In genomic region chr4:154559141-154559841, GRCh38 we compare ENCODE assay signal across 8 cellular contexts. TPM values are rescaled to one million over a fixed set of nuclear protein-coding genes. Genes with fewer than 3 reads are reported as not detected.
DNase-seq lines count a peak whose midpoint lies in the region; ATAC-seq and TF ChIP-seq lines count a peak whose summit lies in the region.

No MANE protein-coding gene starts in this region.

- TF ChIP-seq CTCF in Peyer's patch (IDR thresholded peaks at IDR 0.05): peak in 4 of 6 experiments; percentile 43 to 73 (median 72)
- peak; percentile 62 for TF ChIP-seq CTCF in fibroblast of the aortic adventitia (IDR thresholded peaks at IDR 0.05; ENCODE audit: insufficient read depth, low read length)
- peak; percentile 67 for TF ChIP-seq CTCF in smooth muscle cell (IDR thresholded peaks at IDR 0.05; ENCODE audit: borderline replicate concordance, insufficient read depth, poor library complexity, severe bottlenecking)

- H3K27me3 ChIP-seq in Peyer's patch: no peaks in the 10 kb centered on the region
- no peaks in the 10 kb centered on the region for H3K27me3 ChIP-seq in smooth muscle cell (ENCODE audit: low read depth)

- H3K9ac ChIP-seq in smooth muscle cell (ENCODE audit: low read depth): no peak overlapping the region

- H3K36me3 ChIP-seq in Peyer's patch (no peaks in the 10 kb centered on the region), smooth muscle cell (ENCODE audit: low read depth) (no peaks in the 10 kb centered on the region)

- DNase-seq in NCI-H2081 (lab: John Stamatoyannopoulos, UW): peak; percentile 20 to 27
- no peak for DNase-seq in NCI-H2081 treated with DMSO at 0.1 percent for 48 hours (lab: John Stamatoyannopoulos, UW)
- no peak for DNase-seq in Peyer's patch
- peak; percentile 65 for DNase-seq in fibroblast of the aortic adventitia (ENCODE audit: low read depth)
- no peak for DNase-seq in smooth muscle cell (lab: John Stamatoyannopoulos, UW; ENCODE audit: unreplicated experiment)
- DNase-seq in sciatic nerve (ENCODE audit: low spot score): no peak

- H3K4me3 ChIP-seq in Peyer's patch (no peak overlapping the region), fibroblast of the aortic adventitia (ENCODE audit: low read depth, low read length) (no peak overlapping the region), smooth muscle cell (no peak overlapping the region)

- H3K4me1 ChIP-seq in Peyer's patch: no peaks in the 10 kb centered on the region
- H3K4me1 ChIP-seq in smooth muscle cell (ENCODE audit: low read depth): no peaks in the 10 kb centered on the region

- TF ChIP-seq POLR2A in Peyer's patch (IDR thresholded peaks at IDR 0.05): no peak

- ATAC-seq in GM19438 (IDR thresholded peaks at IDR 0.05; ENCODE audit: low read depth, unreplicated experiment): peak; percentile 90
- ATAC-seq in HG03354 (IDR thresholded peaks at IDR 0.05; ENCODE audit: poor library complexity, severe bottlenecking, unreplicated experiment): peak; percentile 79
- no peak for ATAC-seq in sciatic nerve

- H3F3A ChIP-seq in smooth muscle cell (ENCODE audit: low read depth): no peaks in the 10 kb centered on the region

- H3K9me3 ChIP-seq in Peyer's patch (no peaks in the 10 kb centered on the region), smooth muscle cell (replicated peaks; ENCODE audit: low read depth) (no peaks in the 10 kb centered on the region)

- no peak overlapping the region for H2AFZ ChIP-seq in smooth muscle cell (ENCODE audit: low read depth)

- 43% methylated on average over 4 of the region's 4 CpGs for WGBS in smooth muscle cell (ENCODE audit: low lambda C conversion rate)

- intact Hi-C loops in sciatic nerve (cut with DNase I): no loop called here

- no peaks in the 10 kb centered on the region for H4K20me1 ChIP-seq in smooth muscle cell (ENCODE audit: low read depth)

- H3K27ac ChIP-seq in Peyer's patch (no peak overlapping the region), smooth muscle cell (ENCODE audit: low read depth) (no peak overlapping the region)

- H3K79me2 ChIP-seq in smooth muscle cell (ENCODE audit: low read depth): no peaks in the 10 kb centered on the region

- no peak overlapping the region for H3K4me2 ChIP-seq in smooth muscle cell

RNA-seq across cellular contexts. Expression of gene FGB, which starts 3.5 kb away (rescaled TPM):
- total RNA-seq in Peyer's patch (not detected), fibroblast of the aortic adventitia (ENCODE audit: low replicate concordance) (not detected in 2 replicates), smooth muscle cell (not detected in 2 replicates), sciatic nerve (not detected)
- polyA plus RNA-seq in smooth muscle cell: 1.1 and 1.3 TPM in 2 replicates

RNA-seq across cellular contexts. Expression of gene PLRG1, which starts 9.1 kb away (rescaled TPM):
- total RNA-seq in Peyer's patch (10 to 100 TPM; 23.4 to 68.5 (median 42.4) TPM), fibroblast of the aortic adventitia (ENCODE audit: low replicate concordance) (59.2 and 79.6 TPM in 2 replicates), smooth muscle cell (88.1 and 138 TPM in 2 replicates), sciatic nerve (68.3 TPM)
- 66.2 and 66.4 TPM in 2 replicates for polyA plus RNA-seq in smooth muscle cell

RNA-seq across cellular contexts. Expression of gene FGA, which starts 31.3 kb away (rescaled TPM):
- total RNA-seq in Peyer's patch (not detected), fibroblast of the aortic adventitia (ENCODE audit: low replicate concordance) (not detected in 2 replicates), smooth muscle cell (0.04 TPM in 1 of 2 replicates, not detected in the other), sciatic nerve (not detected)
- 0.21 and 0.41 TPM in 2 replicates for polyA plus RNA-seq in smooth muscle cell

RNA-seq across cellular contexts. Expression of gene FGG, which starts 53.2 kb away (rescaled TPM):
- not detected for total RNA-seq in Peyer's patch
- total RNA-seq in fibroblast of the aortic adventitia (ENCODE audit: low replicate concordance): not detected in 2 replicates
- total RNA-seq in smooth muscle cell: not detected in 2 replicates
- polyA plus RNA-seq in smooth muscle cell: 0.77 and 1.1 TPM in 2 replicates
- total RNA-seq in sciatic nerve: not detected

Comparison
In these comparisons a context has a peak if more than half of its experiments do, and no peak if none do; other contexts are left out.
1. DNase-seq: peak in NCI-H2081 (2 of 2) and fibroblast of the aortic adventitia (single experiment); none in NCI-H2081 treated with DMSO at 0.1 percent for 48 hours (single experiment), Peyer's patch (0 of 3), smooth muscle cell (single experiment) and sciatic nerve (single experiment).
2. Peak in every context shown above with its lines, with median percentiles within 50 percentile points of each other: CTCF ChIP-seq.